ENCODE assay signal across 9 cellular contexts in the genomic region with DNA sequence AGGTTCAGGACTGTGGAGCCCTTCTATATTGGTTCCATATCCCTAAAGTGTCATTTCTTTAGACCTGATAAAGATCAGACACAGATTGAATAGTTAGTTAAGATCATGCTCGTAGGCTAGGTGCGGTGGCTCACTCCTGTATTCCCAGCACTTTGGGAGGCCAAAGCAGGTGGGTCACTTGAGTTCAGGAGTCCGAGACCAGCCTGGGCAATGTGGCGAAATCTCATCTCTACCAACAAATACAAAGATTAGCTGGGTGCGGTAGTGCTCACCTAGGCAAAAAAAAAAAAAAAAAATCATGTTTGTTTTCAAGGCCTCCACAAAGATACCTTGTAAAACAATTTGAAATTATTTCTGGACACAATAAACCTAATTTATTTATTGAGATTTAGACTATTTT.
"Had no signal": no experiment of that assay in that cellular context is flagged by ENCODE, and none has a peak within 500 bp of the region (broad histone marks: within the 10 kb centered on the region; RNA-seq: fewer than 3 reads in every experiment).

No MANE protein-coding gene starts in this region.

- H3K4me3 ChIP-seq: GM23248, HAP-1 had no signal

- H2AFZ ChIP-seq: GM23248 had no signal

- FAIRE-seq: HTR-8/SVneo had no signal

- DNase-seq: GM23248, GOT3, H7, HFFc6, KBM-7 had no signal

- H3K4me2 ChIP-seq: KMS-11 had no signal

- H3K9ac ChIP-seq: GM23248, KMS-11 had no signal

- H3K27ac ChIP-seq: GM23248, KMS-11 had no signal

- H3K9me3 ChIP-seq: HAP-1 had no signal

- ATAC-seq: HCT116 had no signal
